Comparison of ENCODE assay signal across 22 cellular contexts in the genomic region with DNA sequence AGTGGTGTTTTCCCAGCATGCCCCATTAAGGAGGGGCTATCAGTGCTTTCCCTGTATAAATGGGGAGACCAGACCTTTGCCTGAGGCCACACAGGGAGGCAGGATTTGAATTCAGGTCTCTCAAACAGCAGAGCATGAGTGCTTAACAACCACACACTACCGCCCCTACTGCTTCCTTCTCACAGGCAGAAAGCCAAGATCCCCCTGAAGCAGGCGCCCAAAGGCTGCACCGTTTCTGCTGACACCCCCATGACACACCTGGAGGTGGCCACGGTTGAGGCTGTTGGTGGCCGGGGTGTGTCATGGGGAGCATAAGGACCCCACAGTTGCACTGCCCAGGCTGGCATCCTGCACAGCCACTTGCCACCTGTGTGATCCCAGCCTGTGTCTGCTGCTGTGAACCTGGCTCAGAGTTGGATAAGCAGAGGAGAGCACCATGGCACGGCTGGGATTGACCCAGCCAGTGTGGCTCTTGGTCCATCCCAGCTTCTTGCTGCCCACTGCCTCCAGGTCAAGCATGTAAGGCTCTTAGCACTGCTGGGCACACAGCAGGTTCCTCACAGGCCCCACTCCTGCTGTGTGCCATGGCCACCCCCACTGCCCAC. TPM values are rescaled to one million over a fixed set of nuclear protein-coding genes. Genes with fewer than 3 reads are reported as not detected.
DNase-seq lines count a peak whose midpoint lies in the region; ATAC-seq, FAIRE-seq and TF ChIP-seq lines count a peak whose summit lies in the region.
"Had no signal": no experiment of that assay in that cellular context is flagged by ENCODE, and none has a peak within 500 bp of the region (broad histone marks: within the 10 kb centered on the region; RNA-seq: fewer than 3 reads in every experiment).

No MANE protein-coding gene starts in this region.

- H3K9me3 Mint-ChIP-seq in activated naive CD8-positive, alpha-beta T cell treated with anti-CD3 and anti-CD28 coated beads for 36 hours: no peaks in the 10 kb centered on the region

- peaks cover 3 to 8% of the 10 kb centered on the region in 2 experiments; a peak in 1 of 5 replicates for H3K27me3 ChIP-seq in K562 (ENCODE audit: control insufficient read depth in 2 of 2, insufficient read depth in 2 of 2, low read length in 2 of 2)
- H3K27me3 ChIP-seq in mucosa of rectum (ENCODE audit: control insufficient read depth in 2 of 2, insufficient read depth in 2 of 2, low read length in 2 of 2): no peaks in the 10 kb centered on the region
- H3K27me3 ChIP-seq in subcutaneous abdominal adipose tissue (ENCODE audit: control insufficient read depth in 5 of 5, insufficient read depth in 4 of 5, low read length in 5 of 5): peaks cover 0 to 13% (median 0%) of the 10 kb centered on the region in 5 donors
- H3K27me3 ChIP-seq in psoas muscle (ENCODE audit: insufficient read depth in 3 of 3, low read length in 2 of 3): peaks cover 0 to 14% (median 0%) of the 10 kb centered on the region in 3 donors
- H3K27me3 ChIP-seq in sigmoid colon: no peaks in the 10 kb centered on the region

- no TSS peak for BruUV-seq in K562 (replicated peaks; lab: Mats Ljungman, UMichigan)

- ATAC-seq in K562: no peak
- peak; percentile 3 for ATAC-seq in left colon
- no peak for ATAC-seq in psoas muscle
- no peak for ATAC-seq in HG03571 (IDR thresholded peaks at IDR 0.05; ENCODE audit: unreplicated experiment)

- H3K4me3 ChIP-seq in K562 (no peak overlapping the region), mucosa of rectum (ENCODE audit: low read length in 2 of 2) (no peak overlapping the region), subcutaneous abdominal adipose tissue (ENCODE audit: low read depth in 1 of 5, low read length in 5 of 5) (no peak overlapping the region), psoas muscle (no peak overlapping the region), sigmoid colon (no peak overlapping the region)

- no peak overlapping the region for H3K4me2 ChIP-seq in K562 (ENCODE audit: insufficient read depth, low read length)

- CTCF ChIA-PET in K562 (lab: Yijun Ruan, JAX; ENCODE audit: low intra/inter-chr PET ratio): no interaction called here

- no peaks in the 10 kb centered on the region for H3K9me1 ChIP-seq in K562 (ENCODE audit: control insufficient read depth, insufficient read depth, low read length)

- H4K20me1 ChIP-seq in K562 (replicated peaks; ENCODE audit: control insufficient read depth, insufficient read depth, low read length): no peaks in the 10 kb centered on the region

- TF ChIP-seq CTCF in K562 (IDR thresholded peaks at IDR 0.05 in 2 of 3, conservative IDR thresholded peaks at IDR 0.05 in 1 of 3; ENCODE audit: insufficient read depth in 2 of 3, low read depth in 1 of 3, low read length in 3 of 3) (no peak), psoas muscle (IDR thresholded peaks at IDR 0.05) (no peak), sigmoid colon (IDR thresholded peaks at IDR 0.05) (no peak)

- peaks cover 15% of the 10 kb centered on the region for H3K27me3 Mint-ChIP-seq in activated naive CD8-positive, alpha-beta T cell treated with anti-CD3 and anti-CD28 coated beads for 36 hours

- POLR2A ChIA-PET in K562 (lab: Yijun Ruan, JAX): interaction anchor here (0.6 kb wide), 1 partner anchor 455 kb away, joined by 3 read pairs; no protein-coding TSS in a partner anchor

- WGBS in K562 (ENCODE audit: insufficient coverage, low coverage, missing lambda C conversion rate): 20% methylated on average over 6 of the region's 6 CpGs
- WGBS in psoas muscle, 3 donors: 85 to 95% (median 91%) methylated on average over 6 of the region's 6 CpGs
- WGBS in sigmoid colon, 2 donors: 81 to 85% methylated on average over 6 of the region's 6 CpGs

- no peak overlapping the region for H2AFZ ChIP-seq in K562 (ENCODE audit: low read depth, low read length)

- no peaks in the 10 kb centered on the region for H3K36me3 Mint-ChIP-seq in activated naive CD8-positive, alpha-beta T cell treated with anti-CD3 and anti-CD28 coated beads for 36 hours
- H3K36me3 Mint-ChIP-seq: CD4-positive, CD25-positive, alpha-beta regulatory T cell had no signal

- TF ChIP-seq EP300 in K562 (IDR thresholded peaks at IDR 0.05; ENCODE audit: low read length) (no peak), sigmoid colon (IDR thresholded peaks at IDR 0.05) (no peak)

- H3K27ac ChIP-seq in K562 (ENCODE audit: extremely low read depth, low read depth, low read length): no peak overlapping the region
- H3K27ac ChIP-seq in mucosa of rectum (ENCODE audit: low read depth in 2 of 2, low read length in 2 of 2): peak overlapping the region; percentile 90 to 94
- H3K27ac ChIP-seq in subcutaneous abdominal adipose tissue (ENCODE audit: low read depth, low read length): peak overlapping the region; percentile 57
- H3K27ac ChIP-seq in psoas muscle: no peak overlapping the region
- no peak overlapping the region for H3K27ac ChIP-seq in sigmoid colon

- intact Hi-C loops in K562 (cut with micrococcal nuclease): no loop called here
- intact Hi-C loops in left colon (cut with DNase I, micrococcal nuclease): no loop called here
- intact Hi-C loops in psoas muscle (cut with DNase I): no loop called here
- intact Hi-C loops in sigmoid colon (cut with DNase I): no loop called here

- TF ChIP-seq RAD21 in K562 (CRISPR knock-in tag; conservative IDR thresholded peaks at IDR 0.05 in 1 of 2, IDR thresholded peaks at IDR 0.05 in 1 of 2): no peak

- H3K9ac ChIP-seq in K562 (ENCODE audit: insufficient read depth in 1 of 2, low read depth in 2 of 2, low read length in 2 of 2) (no peak overlapping the region), mucosa of rectum (ENCODE audit: low read depth in 1 of 2, low read length in 2 of 2) (peak overlapping the region; percentile 32 to 72), subcutaneous abdominal adipose tissue (ENCODE audit: low read length in 5 of 5) (no peak overlapping the region)

- H3K36me3 ChIP-seq in K562 (ENCODE audit: control insufficient read depth, insufficient read depth, low read length): no peaks in the 10 kb centered on the region
- no peaks in the 10 kb centered on the region for H3K36me3 ChIP-seq in mucosa of rectum (ENCODE audit: control insufficient read depth in 2 of 2, insufficient read depth in 2 of 2, low read length in 2 of 2)
- H3K36me3 ChIP-seq in subcutaneous abdominal adipose tissue (ENCODE audit: control insufficient read depth in 5 of 5, insufficient read depth in 5 of 5, low read length in 5 of 5): no peaks in the 10 kb centered on the region
- no peaks in the 10 kb centered on the region for H3K36me3 ChIP-seq in psoas muscle (ENCODE audit: insufficient read depth in 1 of 2, low read depth in 1 of 2)
- H3K36me3 ChIP-seq in sigmoid colon: no peaks in the 10 kb centered on the region

- H3K9me3 ChIP-seq in K562 (replicated peaks; ENCODE audit: control insufficient read depth, insufficient read depth, low read depth, low read length) (peaks cover 3% of the 10 kb centered on the region; the same call in 1 of the 2 replicates), mucosa of rectum (ENCODE audit: control insufficient read depth in 2 of 2, low read length in 2 of 2) (no peaks in the 10 kb centered on the region), subcutaneous abdominal adipose tissue (ENCODE audit: control insufficient read depth in 5 of 5, low read length in 5 of 5) (peaks cover 0 to 11% (median 6%) of the 10 kb centered on the region in 5 donors), psoas muscle (no peaks in the 10 kb centered on the region), sigmoid colon (no peaks in the 10 kb centered on the region)

- H3K4me3 Mint-ChIP-seq in activated naive CD8-positive, alpha-beta T cell treated with anti-CD3 and anti-CD28 coated beads for 36 hours: no peak overlapping the region
- H3K4me3 Mint-ChIP-seq: CD4-positive, CD25-positive, alpha-beta regulatory T cell; HFFc6 had no signal

- in situ Hi-C loops in K562 (cut with MboI): no loop called here

- no peak overlapping the region for H3K27ac Mint-ChIP-seq in activated naive CD8-positive, alpha-beta T cell treated with anti-CD3 and anti-CD28 coated beads for 36 hours
- H3K27ac Mint-ChIP-seq: HFFc6 had no signal

- H3K4me1 Mint-ChIP-seq in activated naive CD8-positive, alpha-beta T cell treated with anti-CD3 and anti-CD28 coated beads for 36 hours: no peaks in the 10 kb centered on the region

- DNase-seq in K562 (ENCODE audit: extremely low read depth in 1 of 4, low spot score in 3 of 4) (no peak), left colon (no peak), psoas muscle (no peak), sigmoid colon (no peak)
- no peak for DNase-seq in activated naive CD8-positive, alpha-beta T cell treated with anti-CD3 and anti-CD28 coated beads for 36 hours
- DNase-seq: CD4-positive, CD25-positive, alpha-beta regulatory T cell; DMS79 treated with DMSO at 0.1 percent for 48 hours; HFFc6; NCI-H1105 treated with DMSO at 0.1 percent for 48 hours; NCI-H2029 treated with DMSO at 0.1 percent for 48 hours; NCI-H345; NCI-H524; NCI-H82; Right ventricle myocardium superior had no signal

- H3K4me1 ChIP-seq in K562 (replicated peaks in 1 of 2; ENCODE audit: control insufficient read depth in 2 of 2, insufficient read depth in 2 of 2, low read length in 2 of 2) (peaks cover 16 to 55% of the 10 kb centered on the region in 2 experiments; a peak in 4 of 5 replicates), mucosa of rectum (ENCODE audit: control insufficient read depth in 2 of 2, insufficient read depth in 2 of 2, low read length in 2 of 2) (peaks cover 39 to 41% of the 10 kb centered on the region in 2 donors), subcutaneous abdominal adipose tissue (ENCODE audit: control insufficient read depth in 5 of 5, insufficient read depth in 5 of 5, low read length in 5 of 5) (peaks cover 5 to 55% (median 45%) of the 10 kb centered on the region in 5 donors), psoas muscle (no peaks in the 10 kb centered on the region), sigmoid colon (peaks cover 0 to 28% (median 8%) of the 10 kb centered on the region in 4 donors)

- no peak for FAIRE-seq in K562 (lab: Jason Lieb, UNC)
- FAIRE-seq: RCC 7860 had no signal

- TF ChIP-seq POLR2A in K562 (conservative IDR thresholded peaks at IDR 0.05) (no peak), sigmoid colon (IDR thresholded peaks at IDR 0.05) (no peak)

- no peaks in the 10 kb centered on the region for H3K79me2 ChIP-seq in K562 (ENCODE audit: control insufficient read depth, insufficient read depth, low read length)

RNA-seq across cellular contexts. Expression of gene PCK1, which starts 28.3 kb away (rescaled TPM):
- 0.70 and 2.3 TPM in 2 replicates for total RNA-seq in K562 (2011; cell fraction: chromatin; rRNA removed; ENCODE audit: low replicate concordance)
- total RNA-seq in K562 (2011; cell fraction: nucleolus; rRNA removed): 0.92 and 1.3 TPM in 2 replicates
- 0.38 and 1.2 TPM in 2 replicates for total RNA-seq in K562 (2011; cell fraction: nucleoplasm; rRNA removed)
- 0.05 and 0.16 TPM in 2 replicates for total RNA-seq in K562 (2014; rRNA removed)
- total RNA-seq in K562 (2014; rRNA removed; fragmentation: Illumina TruSeq; extraction: Trizol): 0.13 and 0.18 TPM in 2 replicates
- total RNA-seq in K562 (2015; rRNA removed; fragmentation: Illumina TruSeq; extraction: Trizol): 0.29 and 0.30 TPM in 2 replicates
- 0.54 and 0.73 TPM in 2 replicates for total RNA-seq in K562 (2021)
- 0.09 and 0.15 TPM in 2 replicates for polyA plus RNA-seq in K562 (2011; rRNA removed)
- polyA plus RNA-seq in K562 (2011; cell fraction: cytosol; rRNA removed): 0.04 and 0.48 TPM in 2 replicates
- 0.90 and 1.5 TPM in 2 replicates for polyA plus RNA-seq in K562 (2011; cell fraction: nucleus; rRNA removed)
- polyA plus RNA-seq in K562 (2012): 0.14 and 0.21 TPM in 2 replicates
- 0.12 and 0.14 TPM in 2 replicates for polyA plus RNA-seq in K562 (2014; fragmentation: Illumina TruSeq; extraction: Trizol)
- under 1 TPM; 0.10 to 0.15 TPM for polyA plus RNA-seq in K562 (2014; fragmentation: Nextera tagmentation; extraction: Ambion mirVana)
- 0.12 and 0.46 TPM in 2 replicates for polyA plus RNA-seq in K562 (2014; rRNA removed)
- polyA minus RNA-seq in K562 (2011; rRNA and poly(A)+ RNA removed): 0.72 and 1.2 TPM in 2 replicates
- 1.2 TPM in 1 of 2 replicates, not detected in the other for polyA minus RNA-seq in K562 (2011; cell fraction: cytosol; rRNA and poly(A)+ RNA removed)
- polyA minus RNA-seq in K562 (2011; cell fraction: nucleus; rRNA and poly(A)+ RNA removed): 0.67 and 1.1 TPM in 2 replicates
- total RNA-seq in left colon: 100 to 1,000 TPM; 214 to 328 TPM
- total RNA-seq in psoas muscle: under 1 TPM; 0.26 to 0.63 (median 0.38) TPM
- polyA plus RNA-seq in psoas muscle: under 1 TPM; 0.24 to 0.81 (median 0.53) TPM
- total RNA-seq in activated naive CD8-positive, alpha-beta T cell treated with anti-CD3 and anti-CD28 coated beads for 36 hours: not detected
- 1 to 10 TPM in 1 of 4 donors, under 1 TPM in 3; 0.33 to 7.5 (median 0.48) TPM for total RNA-seq in sigmoid colon
- polyA plus RNA-seq in sigmoid colon: 100 to 1,000 TPM in 1 of 3 donors, 10 to 100 TPM in 2; 40.4 to 334 (median 85.9) TPM
- total RNA-seq: A673; CD4-positive, CD25-positive, alpha-beta regulatory T cell; H7; HFFc6 had no signal
- polyA plus RNA-seq: BJ; CD4-positive, CD25-positive, alpha-beta regulatory T cell had no signal

RNA-seq across cellular contexts. Expression of gene ZBP1, which starts 31.0 kb away (rescaled TPM):
- not detected in 2 replicates for total RNA-seq in K562 (2011; cell fraction: chromatin; rRNA removed; ENCODE audit: low replicate concordance)
- total RNA-seq in K562 (2011; cell fraction: nucleolus; rRNA removed): not detected in 2 replicates
- not detected in 2 replicates for total RNA-seq in K562 (2011; cell fraction: nucleoplasm; rRNA removed)
- total RNA-seq in K562 (2014; rRNA removed): not detected in 2 replicates
- not detected in 2 replicates for total RNA-seq in K562 (2014; rRNA removed; fragmentation: Illumina TruSeq; extraction: Trizol)
- not detected in 2 replicates for total RNA-seq in K562 (2015; rRNA removed; fragmentation: Illumina TruSeq; extraction: Trizol)
- total RNA-seq in K562 (2021): not detected in 2 replicates
- not detected in 2 replicates for polyA plus RNA-seq in K562 (2011; rRNA removed)
- not detected in 2 replicates for polyA plus RNA-seq in K562 (2011; cell fraction: cytosol; rRNA removed)
- polyA plus RNA-seq in K562 (2011; cell fraction: nucleus; rRNA removed): not detected in 2 replicates
- not detected in 2 replicates for polyA plus RNA-seq in K562 (2012)
- polyA plus RNA-seq in K562 (2014; fragmentation: Illumina TruSeq; extraction: Trizol): not detected in 2 replicates
- polyA plus RNA-seq in K562 (2014; fragmentation: Nextera tagmentation; extraction: Ambion mirVana): not detected
- polyA plus RNA-seq in K562 (2014; rRNA removed): not detected in 2 replicates
- polyA minus RNA-seq in K562 (2011; rRNA and poly(A)+ RNA removed): not detected in 2 replicates
- not detected in 2 replicates for polyA minus RNA-seq in K562 (2011; cell fraction: cytosol; rRNA and poly(A)+ RNA removed)
- not detected in 2 replicates for polyA minus RNA-seq in K562 (2011; cell fraction: nucleus; rRNA and poly(A)+ RNA removed)
- total RNA-seq in left colon: 1 to 10 TPM; 4.0 to 6.8 TPM
- under 1 TPM in 2 of 4 donors, not detected in 2; 0.24 to 0.50 TPM for total RNA-seq in psoas muscle
- under 1 TPM; 0.07 to 0.20 (median 0.17) TPM for polyA plus RNA-seq in psoas muscle
- total RNA-seq in activated naive CD8-positive, alpha-beta T cell treated with anti-CD3 and anti-CD28 coated beads for 36 hours: 1 to 10 TPM in 1 of 2 experiments, under 1 TPM in 1; 0.68 to 1.2 TPM
- total RNA-seq in sigmoid colon: under 1 TPM in 2 of 4 donors, not detected in 2; 0.36 to 0.49 TPM
- polyA plus RNA-seq in sigmoid colon: 10 to 100 TPM in 1 of 3 donors, 1 to 10 TPM in 2; 1.2 to 17.2 (median 5.3) TPM
- total RNA-seq: A673, H7, HFFc6, Right ventricle myocardium superior, SK-MEL-5 had no signal
- polyA plus RNA-seq: BJ had no signal

Comparison
In these comparisons a context has a peak if more than half of its experiments do, and no peak if none do; other contexts are left out.
1. H3K27ac ChIP-seq: peak in mucosa of rectum (2 of 2) and subcutaneous abdominal adipose tissue (single experiment); none in K562 (single experiment), psoas muscle (single experiment) and sigmoid colon (0 of 4).
2. H3K9ac ChIP-seq: peak in mucosa of rectum (2 of 2); none in K562 (0 of 2) and subcutaneous abdominal adipose tissue (0 of 5).
3. RNA of gene PCK1, which starts 28.3 kb away (total RNA-seq): 214 to 328 TPM in left colon; 0.33 to 7.5 TPM in sigmoid colon, 0.26 to 0.63 TPM in psoas muscle, 0.05 to 2.3 TPM in K562 and not detected in activated naive CD8-positive, alpha-beta T cell treated with anti-CD3 and anti-CD28 coated beads for 36 hours; every median in the first group is over 10 times any median in the second.